ENCODE assay signal across 8 cellular contexts in the genomic region with DNA sequence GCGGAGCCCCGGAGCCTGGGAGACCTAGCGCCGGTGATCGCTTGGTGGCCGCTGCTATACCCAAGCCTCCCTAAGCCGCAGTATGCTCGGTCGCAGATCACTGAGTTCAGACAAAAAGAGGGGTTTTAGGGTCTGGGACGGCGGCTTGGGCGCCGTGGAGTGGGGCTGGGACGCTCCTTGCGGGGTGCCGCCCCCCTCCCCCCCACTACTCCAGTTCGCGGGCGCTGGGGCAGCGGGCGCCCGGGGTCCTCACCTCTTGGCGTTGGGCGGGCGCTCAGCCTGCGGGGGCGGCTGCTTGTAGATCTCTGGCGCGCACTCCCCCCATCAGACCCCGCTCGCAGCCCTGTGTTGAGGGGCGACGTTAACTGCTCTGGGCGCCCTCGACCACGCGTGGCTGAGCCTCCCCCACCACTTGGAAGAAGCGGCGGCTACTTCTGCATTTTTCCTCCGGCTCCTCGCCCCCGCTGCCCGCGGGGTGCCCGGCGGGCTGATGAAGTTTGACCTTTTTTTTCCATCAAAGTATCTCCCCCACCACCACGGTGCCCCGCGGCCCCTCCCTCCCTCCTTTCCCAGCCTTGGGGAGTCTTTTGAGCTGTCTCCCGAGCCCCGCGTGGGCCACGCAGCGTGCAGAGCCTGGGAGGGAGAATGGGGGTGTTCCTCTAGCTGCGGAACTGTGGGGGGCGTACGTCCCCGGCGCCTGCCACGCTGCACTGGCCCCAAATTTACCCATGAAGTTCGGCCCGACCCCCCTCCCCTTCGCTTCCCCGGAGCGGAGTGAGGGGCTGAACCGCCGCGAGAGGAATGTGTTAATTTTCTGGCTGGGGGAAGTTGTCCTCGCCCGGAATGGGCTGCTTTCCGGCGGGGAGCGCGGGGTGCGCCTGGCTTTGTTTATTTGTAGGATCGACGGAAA. TPM values are rescaled to one million over a fixed set of nuclear protein-coding genes. Genes with fewer than 3 reads are reported as not detected.
A peak's percentile ranks its signal among the peaks of the same experiment; 100 is the strongest.
DNase-seq lines count a peak whose midpoint lies in the region; ATAC-seq and TF ChIP-seq lines count a peak whose summit lies in the region.

No MANE protein-coding gene starts in this region.

- no peaks in the 10 kb centered on the region for H3K9me3 Mint-ChIP-seq in activated CD4-positive, alpha-beta T cell treated with anti-CD3 and anti-CD28 coated beads for 36 hours (ENCODE audit: low read depth)
- no peaks in the 10 kb centered on the region for H3K9me3 Mint-ChIP-seq in naive B cell

- H3K27me3 ChIP-seq in SJSA1 (replicated peaks): no peaks in the 10 kb centered on the region

- POLR2A ChIA-PET in activated CD4-positive, alpha-beta T cell treated with anti-CD3 and anti-CD28 coated beads for 36 hours (lab: Charles Lee): no interaction called here

- peaks cover 55% of the 10 kb centered on the region for H3K27me3 Mint-ChIP-seq in activated CD4-positive, alpha-beta T cell treated with anti-CD3 and anti-CD28 coated beads for 36 hours
- H3K27me3 Mint-ChIP-seq in naive B cell: no peaks in the 10 kb centered on the region

- TF ChIP-seq CTCF in epithelial cell of proximal tubule (conservative IDR thresholded peaks at IDR 0.05; ENCODE audit: low read depth, low read length): no peak

- CTCF ChIA-PET in activated CD4-positive, alpha-beta T cell treated with anti-CD3 and anti-CD28 coated beads for 36 hours (lab: Charles Lee): interaction anchor here (0.7 to 1.6 kb wide), 4 partner anchors 11 to 258 kb away, joined by 3 to 7 read pairs (median 3); no protein-coding TSS in a partner anchor

- no peaks in the 10 kb centered on the region for H3K36me3 Mint-ChIP-seq in activated CD4-positive, alpha-beta T cell treated with anti-CD3 and anti-CD28 coated beads for 36 hours (ENCODE audit: low read depth)
- peaks cover 0 to 6% of the 10 kb centered on the region in 2 donors for H3K36me3 Mint-ChIP-seq in naive B cell

- H3K36me3 ChIP-seq in SJSA1: peaks cover 26% of the 10 kb centered on the region

- peak; percentile 42 for DNase-seq in activated CD4-positive, alpha-beta T cell treated with anti-CD3 and anti-CD28 coated beads for 36 hours
- DNase-seq in activated CD4-positive, alpha-beta T cell treated with anti-CD3 and anti-CD28 coated beads, Interleukin-2, amount 50 U/mL, for 48 hours: no peak
- peak in 1 of 2 experiments; percentile 71 for DNase-seq in SJSA1 (ENCODE audit: low read depth in 1 of 2, low spot score in 2 of 2)
- no peak for DNase-seq in epithelial cell of proximal tubule (ENCODE audit: low read depth)
- peak; percentile 74 for DNase-seq in naive B cell
- DNase-seq in AG08395 (ENCODE audit: low spot score): no peak
- no peak for DNase-seq in SKM-1 (lab: John Stamatoyannopoulos, UW; ENCODE audit: unreplicated experiment)

- peaks cover 54% of the 10 kb centered on the region for H3K4me1 ChIP-seq in SJSA1 (replicated peaks)

- H3K4me1 Mint-ChIP-seq in activated CD4-positive, alpha-beta T cell treated with anti-CD3 and anti-CD28 coated beads for 36 hours: peaks cover 35% of the 10 kb centered on the region
- H3K4me1 Mint-ChIP-seq in naive B cell: peaks cover 54 to 71% (median 69%) of the 10 kb centered on the region in 3 donors

- ATAC-seq in activated CD4-positive, alpha-beta T cell treated with anti-CD3 and anti-CD28 coated beads for 36 hours: no peak
- peak; percentile 13 to 31 for ATAC-seq in naive B cell (ENCODE audit: low read depth in 2 of 2)
- no peak for ATAC-seq in GM21786 (IDR thresholded peaks at IDR 0.05; ENCODE audit: unreplicated experiment)

- no peak overlapping the region for H3K27ac Mint-ChIP-seq in activated CD4-positive, alpha-beta T cell treated with anti-CD3 and anti-CD28 coated beads for 36 hours
- H3K27ac Mint-ChIP-seq in naive B cell: peak overlapping the region; percentile 88 to 99 (median 96)

- intact Hi-C loops in activated CD4-positive, alpha-beta T cell treated with anti-CD3 and anti-CD28 coated beads for 36 hours (cut with DNase I, micrococcal nuclease): loop anchor here in 1 of 2 experiments (5.0 kb wide), 1 partner anchor 198 kb away; no protein-coding TSS in a partner anchor

- 0 out of 2 replicates have a peak overlapping the region, but pooled peaks have one; percentile 4 for H3K27ac ChIP-seq in SJSA1

- no peaks in the 10 kb centered on the region for H3K9me3 ChIP-seq in SJSA1 (replicated peaks)

- H3K4me3 ChIP-seq in SJSA1 (peak overlapping the region; percentile 95), epithelial cell of proximal tubule (ENCODE audit: low read depth, low read length) (peak overlapping the region; percentile 92)

- H3K4me3 Mint-ChIP-seq in activated CD4-positive, alpha-beta T cell treated with anti-CD3 and anti-CD28 coated beads for 36 hours: peak overlapping the region; percentile 60
- peak overlapping the region; percentile 83 to 99 (median 98) for H3K4me3 Mint-ChIP-seq in naive B cell

RNA-seq across cellular contexts. Expression of a gene that starts 1.2 kb away (rescaled TPM):
- 1 to 10 TPM in 1 of 2 experiments, under 1 TPM in 1; 0.82 to 1.1 TPM for total RNA-seq in activated CD4-positive, alpha-beta T cell treated with anti-CD3 and anti-CD28 coated beads for 36 hours
- 101 and 114 TPM in 2 replicates for total RNA-seq in SJSA1 (2014; rRNA removed; shearing (Covaris generic))
- total RNA-seq in epithelial cell of proximal tubule: 45.0 and 56.4 TPM in 2 replicates
- 100 to 1,000 TPM; 351 to 547 (median 399) TPM for polyA plus RNA-seq in naive B cell (ENCODE audit: low read depth in 6 of 6)

Comparison
In these comparisons a context has a peak if more than half of its experiments do, and no peak if none do; other contexts are left out.
1. DNase-seq: peak in activated CD4-positive, alpha-beta T cell treated with anti-CD3 and anti-CD28 coated beads for 36 hours (single experiment) and naive B cell (single experiment); none in activated CD4-positive, alpha-beta T cell treated with anti-CD3 and anti-CD28 coated beads, Interleukin-2, amount 50 U/mL, for 48 hours (0 of 2), epithelial cell of proximal tubule (single experiment), AG08395 (single experiment) and SKM-1 (single experiment).
2. ATAC-seq: peak in naive B cell (2 of 2); none in activated CD4-positive, alpha-beta T cell treated with anti-CD3 and anti-CD28 coated beads for 36 hours (single experiment) and GM21786 (single experiment).
3. RNA of a gene that starts 1.2 kb away (total RNA-seq): 101 to 114 TPM in SJSA1 and 45.0 to 56.4 TPM in epithelial cell of proximal tubule; 0.82 to 1.1 TPM in activated CD4-positive, alpha-beta T cell treated with anti-CD3 and anti-CD28 coated beads for 36 hours; every median in the first group is over 10 times any median in the second.